ENCODE assay signal across 13 cellular contexts in genomic region chr22:23828800-23829680, GRCh38. TPM values are rescaled to one million over a fixed set of nuclear protein-coding genes. Genes with fewer than 3 reads are reported as not detected.
DNase-seq lines count a peak whose midpoint lies in the region; ATAC-seq lines count a peak whose summit lies in the region.
"Had no signal": no experiment of that assay in that cellular context is flagged by ENCODE, and none has a peak within 500 bp of the region (broad histone marks: within the 10 kb centered on the region; RNA-seq: fewer than 3 reads in every experiment).

No MANE protein-coding gene starts in this region.

- H3K4me3 Mint-ChIP-seq in T-helper 2 cell treated with Interferon-gamma antibody and Interleukin-4, amounts not matched to agents 5 μg/mL and 100 μg/mL, for 36 hours: no peak overlapping the region
- no peak overlapping the region for H3K4me3 Mint-ChIP-seq in T-helper 17 cell

- H3K9me3 ChIP-seq in T-helper 17 cell (ENCODE audit: control insufficient read depth, low read length, poor library complexity, severe bottlenecking): no peaks in the 10 kb centered on the region
- H3K9me3 ChIP-seq: neutrophil, upper lobe of left lung had no signal

- peaks cover 33% of the 10 kb centered on the region for H3K36me3 Mint-ChIP-seq in T-helper 2 cell treated with Interferon-gamma antibody and Interleukin-4, amounts not matched to agents 5 μg/mL and 100 μg/mL, for 36 hours (ENCODE audit: low read depth)
- peaks cover 3% of the 10 kb centered on the region for H3K36me3 Mint-ChIP-seq in T-helper 17 cell (ENCODE audit: low read depth)

- no peak for DNase-seq in T-helper 2 cell treated with Interferon-gamma antibody and Interleukin-4, amounts not matched to agents 5 μg/mL and 100 μg/mL, for 36 hours (ENCODE audit: low spot score)
- DNase-seq in T-helper 2 cell (no peak), T-helper 17 cell (no peak), left cardiac atrium (peak; percentile 63), sciatic nerve (ENCODE audit: low spot score) (no peak), Ammon's horn (ENCODE audit: low spot score) (no peak)
- DNase-seq: DMS153; effector memory CD4-positive, alpha-beta T cell; NCI-H2171; upper lobe of left lung had no signal

- H3K27me3 Mint-ChIP-seq in T-helper 2 cell treated with Interferon-gamma antibody and Interleukin-4, amounts not matched to agents 5 μg/mL and 100 μg/mL, for 36 hours (ENCODE audit: low read depth): no peaks in the 10 kb centered on the region
- H3K27me3 Mint-ChIP-seq in T-helper 17 cell: no peaks in the 10 kb centered on the region

- H3K27ac Mint-ChIP-seq in T-helper 2 cell treated with Interferon-gamma antibody and Interleukin-4, amounts not matched to agents 5 μg/mL and 100 μg/mL, for 36 hours: peak overlapping the region; percentile 56
- H3K27ac Mint-ChIP-seq in T-helper 17 cell: peak overlapping the region; percentile 29

- intact Hi-C loops in left cardiac atrium (cut with DNase I): no loop called here
- intact Hi-C loops in sciatic nerve (cut with DNase I): no loop called here

- ATAC-seq in T-helper 17 cell (no peak), left cardiac atrium (peak; percentile 67 to 78), sciatic nerve (peak; percentile 15), HG02981 (IDR thresholded peaks at IDR 0.05; ENCODE audit: unreplicated experiment) (no peak), GM18909 (IDR thresholded peaks at IDR 0.05; ENCODE audit: poor library complexity, unreplicated experiment) (no peak)

- H3K4me1 Mint-ChIP-seq in T-helper 2 cell treated with Interferon-gamma antibody and Interleukin-4, amounts not matched to agents 5 μg/mL and 100 μg/mL, for 36 hours (ENCODE audit: low read depth): peaks cover 13% of the 10 kb centered on the region
- H3K4me1 Mint-ChIP-seq in T-helper 17 cell: peaks cover 13% of the 10 kb centered on the region

- H3K9me3 Mint-ChIP-seq in T-helper 2 cell treated with Interferon-gamma antibody and Interleukin-4, amounts not matched to agents 5 μg/mL and 100 μg/mL, for 36 hours: no peaks in the 10 kb centered on the region

RNA-seq across cellular contexts. Expression of gene DERL3, which starts 9.8 kb away (rescaled TPM):
- total RNA-seq in T-helper 17 cell: 1 to 10 TPM; 2.7 to 3.6 TPM
- total RNA-seq in left cardiac atrium: 1 to 10 TPM; 5.8 to 6.5 TPM
- 2.7 TPM for total RNA-seq in sciatic nerve

RNA-seq across cellular contexts. Expression of gene SLC2A11, which starts 28.6 kb away (rescaled TPM):
- total RNA-seq in T-helper 17 cell (10 to 100 TPM in 1 of 2 donors, 1 to 10 TPM in 1; 9.8 to 11.9 TPM), left cardiac atrium (10 to 100 TPM; 15.0 TPM), sciatic nerve (13.6 TPM)

RNA-seq across cellular contexts. Expression of gene SMARCB1, which starts 42.3 kb away (rescaled TPM):
- total RNA-seq in T-helper 17 cell (10 to 100 TPM; 45.0 to 53.6 TPM), left cardiac atrium (10 to 100 TPM; 46.6 to 54.8 TPM), sciatic nerve (56.2 TPM)

RNA-seq across cellular contexts. Expression of gene MMP11, which starts 56.4 kb away (rescaled TPM):
- total RNA-seq in T-helper 17 cell (1 to 10 TPM in 1 of 2 donors, under 1 TPM in 1; 0.76 to 1.2 TPM), left cardiac atrium (10 to 100 TPM in 1 of 2 donors, 1 to 10 TPM in 1; 5.6 to 10.0 TPM), sciatic nerve (3.9 TPM)

Comparison
In these comparisons a context has a peak if more than half of its experiments do, and no peak if none do; other contexts are left out.
1. ATAC-seq: peak in left cardiac atrium (2 of 2) and sciatic nerve (single experiment); none in T-helper 17 cell (single experiment), HG02981 (single experiment) and GM18909 (single experiment).